8 cellular contexts compared by ENCODE assay signal in the genomic region with DNA sequence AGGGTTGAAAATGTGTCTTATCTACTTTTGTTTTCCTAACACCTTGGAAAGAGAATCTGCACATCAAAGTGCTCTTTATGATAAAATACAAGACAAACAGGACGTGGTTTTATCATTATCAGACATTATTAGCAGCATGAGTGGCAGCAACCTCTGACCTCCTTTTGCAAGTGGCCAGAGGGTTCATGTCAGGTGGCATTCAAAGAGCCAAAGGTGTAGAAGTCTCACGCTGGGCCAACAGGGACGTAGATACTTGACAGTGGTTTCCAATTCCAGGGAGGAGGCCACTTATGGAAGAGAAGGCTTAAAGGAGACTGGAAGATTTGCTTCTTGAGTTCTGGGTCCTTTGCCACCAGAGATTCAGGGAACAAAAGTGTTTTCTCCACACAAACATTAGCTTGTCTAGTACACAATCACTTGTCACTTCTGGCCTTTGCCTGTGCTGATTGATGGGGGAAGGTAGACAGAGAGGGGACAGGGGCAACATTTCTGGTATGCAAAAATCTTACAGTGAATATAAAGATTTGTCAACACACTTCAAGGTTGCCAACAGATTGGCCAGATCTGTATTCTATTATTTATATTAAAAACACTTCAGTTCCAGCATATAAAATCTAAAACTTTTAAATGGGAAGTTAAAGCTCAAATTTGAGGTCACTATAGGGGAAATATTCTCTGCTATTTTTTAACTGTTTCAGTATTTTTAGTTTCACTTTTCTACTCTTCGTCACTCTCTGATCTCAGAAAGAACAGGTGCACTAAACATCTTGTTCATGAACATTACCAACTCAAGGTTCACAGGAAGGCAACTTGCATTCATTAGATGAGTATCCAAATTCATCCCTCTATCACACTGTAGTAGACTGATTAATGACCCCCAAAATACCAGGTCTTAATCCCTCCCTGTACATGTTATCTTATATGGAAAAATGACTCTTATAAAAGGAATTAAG. TPM values are rescaled to one million over a fixed set of nuclear protein-coding genes. Genes with fewer than 3 reads are reported as not detected.
DNase-seq lines count a peak whose midpoint lies in the region; ATAC-seq and TF ChIP-seq lines count a peak whose summit lies in the region.

No MANE protein-coding gene starts in this region.

- H2BK12ac ChIP-seq in neuronal stem cell (ENCODE audit: low read length): no peak overlapping the region

- H3K27ac Mint-ChIP-seq in activated naive CD4-positive, alpha-beta T cell treated with anti-CD3 and anti-CD28 coated beads for 36 hours: peak overlapping the region; percentile 13
- peak overlapping the region in 1 of 2 donors; percentile 64 for H3K27ac Mint-ChIP-seq in stimulated activated naive CD8-positive, alpha-beta T cell treated with anti-CD3 and anti-CD28 coated beads, Interleukin-15, amount 100 ng/mL, for 72 hours

- H2BK15ac ChIP-seq in neuronal stem cell (ENCODE audit: low read length): no peak overlapping the region

- H3K79me2 ChIP-seq in OCI-LY1 (ENCODE audit: insufficient read depth, low read length): no peaks in the 10 kb centered on the region

- H4K20me1 ChIP-seq in OCI-LY1 (ENCODE audit: insufficient read depth, low read length): no peaks in the 10 kb centered on the region

- WGBS in neuronal stem cell (ENCODE audit: extremely low coverage in 2 of 2, insufficient read length in 2 of 2, insufficient replicate concordance in 1 of 2), 2 donors: no CpG with 5 or more reads among the region's 4 CpGs

- H2AFZ ChIP-seq in OCI-LY1 (ENCODE audit: low read length) (peak overlapping the region; percentile 8; the same call in 1 of the 2 replicates), neuronal stem cell (ENCODE audit: low read length) (no peak overlapping the region)

- H3K27me3 Mint-ChIP-seq in activated naive CD4-positive, alpha-beta T cell treated with anti-CD3 and anti-CD28 coated beads for 36 hours (ENCODE audit: low read depth): no peaks in the 10 kb centered on the region
- no peaks in the 10 kb centered on the region for H3K27me3 Mint-ChIP-seq in stimulated activated naive CD8-positive, alpha-beta T cell treated with anti-CD3 and anti-CD28 coated beads, Interleukin-15, amount 100 ng/mL, for 72 hours

- H2BK120ac ChIP-seq in neuronal stem cell (ENCODE audit: low read depth, low read length): no peak overlapping the region

- intact Hi-C loops in activated naive CD4-positive, alpha-beta T cell treated with anti-CD3 and anti-CD28 coated beads for 36 hours (cut with micrococcal nuclease): loop anchor here (2.0 kb wide), 1 partner anchor 52 kb away; a partner anchor contains a TSS

- H3K36me3 Mint-ChIP-seq in activated naive CD4-positive, alpha-beta T cell treated with anti-CD3 and anti-CD28 coated beads for 36 hours (ENCODE audit: low read depth): peaks cover 1% of the 10 kb centered on the region

- H3K79me1 ChIP-seq in neuronal stem cell (ENCODE audit: low read depth, low read length): no peaks in the 10 kb centered on the region

- H2AK5ac ChIP-seq in neuronal stem cell (ENCODE audit: low read depth, low read length): no peak overlapping the region

- CTCF ChIA-PET in activated naive CD4-positive, alpha-beta T cell treated with anti-CD3 and anti-CD28 coated beads for 36 hours (lab: Charles Lee): interaction anchor here (0.6 to 1.3 kb wide), 2 partner anchors 21 to 416 kb away, joined by 3 read pairs; no protein-coding TSS in a partner anchor

- no peak for TF ChIP-seq CTCF in OCI-LY1 (IDR thresholded peaks at IDR 0.05; ENCODE audit: low read length)

- H4K91ac ChIP-seq in neuronal stem cell (ENCODE audit: low read depth, low read length, poor library complexity): no peak overlapping the region

- no peak for DNase-seq in activated naive CD4-positive, alpha-beta T cell treated with anti-CD3 and anti-CD28 coated beads for 36 hours
- no peak for DNase-seq in activated naive CD4-positive, alpha-beta T cell treated with anti-CD3 and anti-CD28 coated beads, Interleukin-2, amount 50 U/mL, for 16 hours
- no peak for DNase-seq in stimulated activated naive CD8-positive, alpha-beta T cell treated with anti-CD3 and anti-CD28 coated beads, Interleukin-15, amount 100 ng/mL, for 72 hours
- DNase-seq in NCI-H1105 treated with DMSO at 0.1 percent for 48 hours (lab: John Stamatoyannopoulos, UW) (no peak), neuronal stem cell (ENCODE audit: low spot score) (no peak)
- DNase-seq in activated CD8-positive, alpha-beta memory T cell treated with anti-CD3 and anti-CD28 coated beads, Interleukin-2, amount 50 U/mL, for 4 hours: no peak

- H3K4me3 ChIP-seq in OCI-LY1 (ENCODE audit: low read depth, low read length, poor library complexity, severe bottlenecking): peak overlapping the region; percentile 41
- no peak overlapping the region for H3K4me3 ChIP-seq in neuronal stem cell (ENCODE audit: low read length in 2 of 2)

- no peak overlapping the region for H3K4ac ChIP-seq in neuronal stem cell (ENCODE audit: low read length)

- no peak overlapping the region for H3K4me3 Mint-ChIP-seq in activated naive CD4-positive, alpha-beta T cell treated with anti-CD3 and anti-CD28 coated beads for 36 hours
- H3K4me3 Mint-ChIP-seq in stimulated activated naive CD8-positive, alpha-beta T cell treated with anti-CD3 and anti-CD28 coated beads, Interleukin-15, amount 100 ng/mL, for 72 hours: peak overlapping the region; percentile 18 to 62

- H3K9me3 ChIP-seq in OCI-LY1 (ENCODE audit: low read length) (no peaks in the 10 kb centered on the region), neuronal stem cell (replicated peaks in 1 of 2; ENCODE audit: control insufficient read depth in 2 of 2, insufficient read depth in 1 of 2, low read depth in 1 of 2, low read length in 2 of 2) (no peaks in the 10 kb centered on the region)

- no peak overlapping the region for H3K23ac ChIP-seq in neuronal stem cell (ENCODE audit: low read depth, low read length, poor library complexity)

- peak overlapping the region; percentile 72 for H3K4me2 ChIP-seq in OCI-LY1 (ENCODE audit: low read length)
- no peak overlapping the region for H3K4me2 ChIP-seq in neuronal stem cell (ENCODE audit: insufficient read depth, low read length, poor library complexity, severe bottlenecking)

- no peaks in the 10 kb centered on the region for H3K36me3 ChIP-seq in OCI-LY1 (ENCODE audit: insufficient read depth, low read length)
- no peaks in the 10 kb centered on the region for H3K36me3 ChIP-seq in neuronal stem cell (replicated peaks in 1 of 2; ENCODE audit: control insufficient read depth in 2 of 2, insufficient read depth in 2 of 2, low read length in 2 of 2)

- H3K18ac ChIP-seq in neuronal stem cell (ENCODE audit: low read length): no peak overlapping the region

- H3K27ac ChIP-seq in OCI-LY1 (ENCODE audit: low read depth, low read length, poor library complexity, severe bottlenecking): peak overlapping the region; percentile 99
- H3K27ac ChIP-seq in neuronal stem cell (replicated peaks; ENCODE audit: low read length): no peak overlapping the region

- ATAC-seq in HG02840 (IDR thresholded peaks at IDR 0.05; ENCODE audit: low FRiP score, unreplicated experiment): peak; percentile 59
- no peak for ATAC-seq in stimulated activated naive CD8-positive, alpha-beta T cell treated with anti-CD3 and anti-CD28 coated beads, Interleukin-15, amount 100 ng/mL, for 72 hours

- no peaks in the 10 kb centered on the region for H3K9me2 ChIP-seq in OCI-LY1 (ENCODE audit: low read depth, low read length)

- no peaks in the 10 kb centered on the region for H3K9me3 Mint-ChIP-seq in activated naive CD4-positive, alpha-beta T cell treated with anti-CD3 and anti-CD28 coated beads for 36 hours
- H3K9me3 Mint-ChIP-seq in stimulated activated naive CD8-positive, alpha-beta T cell treated with anti-CD3 and anti-CD28 coated beads, Interleukin-15, amount 100 ng/mL, for 72 hours: peaks cover 0 to 3% of the 10 kb centered on the region in 2 donors

- peak overlapping the region; percentile 42 for H3K9ac ChIP-seq in OCI-LY1 (ENCODE audit: low read length)
- H3K9ac ChIP-seq in neuronal stem cell (ENCODE audit: low read depth, low read length, poor library complexity): no peak overlapping the region

- no peak overlapping the region for H2BK5ac ChIP-seq in neuronal stem cell (ENCODE audit: low read length)

- H3K4me1 Mint-ChIP-seq in activated naive CD4-positive, alpha-beta T cell treated with anti-CD3 and anti-CD28 coated beads for 36 hours (ENCODE audit: low read depth): peaks cover 25% of the 10 kb centered on the region
- H3K4me1 Mint-ChIP-seq in stimulated activated naive CD8-positive, alpha-beta T cell treated with anti-CD3 and anti-CD28 coated beads, Interleukin-15, amount 100 ng/mL, for 72 hours: peaks cover 29% of the 10 kb centered on the region

- H3K14ac ChIP-seq in neuronal stem cell (ENCODE audit: low read length): no peak overlapping the region

- peaks cover 8% of the 10 kb centered on the region; the same call in 1 of the 2 replicates for H3F3A ChIP-seq in OCI-LY1 (ENCODE audit: insufficient read depth, low read length)

- no peak overlapping the region for H4K8ac ChIP-seq in neuronal stem cell (ENCODE audit: low read depth, low read length)

- H3K27me3 ChIP-seq in OCI-LY1 (ENCODE audit: insufficient read depth, low read length) (no peaks in the 10 kb centered on the region), neuronal stem cell (ENCODE audit: control insufficient read depth in 3 of 3, insufficient read depth in 3 of 3, low read depth in 1 of 3, low read length in 3 of 3) (no peaks in the 10 kb centered on the region)

- H3K4me1 ChIP-seq in OCI-LY1 (ENCODE audit: insufficient read depth, low read length, severe bottlenecking): peaks cover 59% of the 10 kb centered on the region
- peaks cover 8% of the 10 kb centered on the region in 2 donors for H3K4me1 ChIP-seq in neuronal stem cell (ENCODE audit: control insufficient read depth in 2 of 2, insufficient read depth in 1 of 2, low read depth in 1 of 2, low read length in 2 of 2)

RNA-seq across cellular contexts. Expression of a gene that starts 52.1 kb away (rescaled TPM):
- total RNA-seq in activated naive CD4-positive, alpha-beta T cell treated with anti-CD3 and anti-CD28 coated beads for 36 hours: 1 to 10 TPM; 2.0 to 2.1 TPM
- 8.7 TPM for polyA plus RNA-seq in neuronal stem cell (2013, experiment 1 of 2)
- 9.1 TPM for polyA plus RNA-seq in neuronal stem cell (2013, experiment 2 of 2)
